Comparison of ENCODE assay signal across 2 cellular contexts in the genomic region with DNA sequence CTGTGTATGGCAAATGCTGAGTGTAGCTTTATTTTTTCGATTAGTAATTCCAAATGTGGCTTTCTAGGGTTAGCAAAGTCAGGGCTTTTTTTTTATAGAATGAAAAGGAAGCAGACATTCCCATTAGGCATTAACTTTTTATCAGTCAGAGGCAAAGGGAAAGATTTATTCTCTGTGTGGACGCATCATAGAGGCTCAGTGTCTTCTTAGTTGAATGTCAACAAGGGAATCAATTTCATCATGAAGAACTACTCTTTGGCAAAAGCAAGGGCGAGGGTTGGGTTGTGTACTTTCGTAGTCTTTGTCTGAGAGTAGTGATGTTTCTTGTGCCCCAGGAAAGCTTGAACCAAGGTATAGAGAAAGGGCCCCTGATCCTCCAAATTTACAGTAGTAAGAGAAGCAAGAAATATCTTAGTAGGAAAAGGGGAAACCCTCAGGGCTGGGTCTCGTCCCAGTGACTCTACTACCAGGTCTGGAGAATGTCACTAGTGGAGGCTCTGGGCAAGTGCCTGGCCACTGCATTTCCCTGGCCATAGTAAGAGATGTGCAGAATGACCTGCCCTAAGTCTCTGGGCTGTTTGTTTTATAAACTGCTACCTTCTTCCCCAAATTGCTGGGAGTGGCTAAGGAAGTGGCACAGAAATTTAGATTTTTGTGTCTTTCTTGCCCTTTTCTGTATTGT.
TF ChIP-seq lines count a peak whose summit lies in the region.

No MANE protein-coding gene starts in this region.

TF ChIP-seq in GM23338, 12 proteins besides CTCF, POLR2A, EP300 and RAD21 (continues in another document):
- TF ChIP-seq ZNF331 (CRISPR knock-in tag; IDR thresholded peaks at IDR 0.05; ENCODE audit: low read depth) (no peak), JUNB (IDR thresholded peaks at IDR 0.05; ENCODE audit: unreplicated experiment) (no peak), EZH2 (IDR thresholded peaks at IDR 0.05; ENCODE audit: low read depth, unreplicated experiment) (no peak), CREB1 (CRISPR knock-in tag; IDR thresholded peaks at IDR 0.05; ENCODE audit: low read depth) (no peak), NANOG (IDR thresholded peaks at IDR 0.05; ENCODE audit: borderline replicate concordance) (no peak), ZNF114 (CRISPR knock-in tag; IDR thresholded peaks at IDR 0.05) (no peak), POLR2AphosphoS5 (IDR thresholded peaks at IDR 0.05; ENCODE audit: low read depth) (no peak)
- TF ChIP-seq, protein P1, sequence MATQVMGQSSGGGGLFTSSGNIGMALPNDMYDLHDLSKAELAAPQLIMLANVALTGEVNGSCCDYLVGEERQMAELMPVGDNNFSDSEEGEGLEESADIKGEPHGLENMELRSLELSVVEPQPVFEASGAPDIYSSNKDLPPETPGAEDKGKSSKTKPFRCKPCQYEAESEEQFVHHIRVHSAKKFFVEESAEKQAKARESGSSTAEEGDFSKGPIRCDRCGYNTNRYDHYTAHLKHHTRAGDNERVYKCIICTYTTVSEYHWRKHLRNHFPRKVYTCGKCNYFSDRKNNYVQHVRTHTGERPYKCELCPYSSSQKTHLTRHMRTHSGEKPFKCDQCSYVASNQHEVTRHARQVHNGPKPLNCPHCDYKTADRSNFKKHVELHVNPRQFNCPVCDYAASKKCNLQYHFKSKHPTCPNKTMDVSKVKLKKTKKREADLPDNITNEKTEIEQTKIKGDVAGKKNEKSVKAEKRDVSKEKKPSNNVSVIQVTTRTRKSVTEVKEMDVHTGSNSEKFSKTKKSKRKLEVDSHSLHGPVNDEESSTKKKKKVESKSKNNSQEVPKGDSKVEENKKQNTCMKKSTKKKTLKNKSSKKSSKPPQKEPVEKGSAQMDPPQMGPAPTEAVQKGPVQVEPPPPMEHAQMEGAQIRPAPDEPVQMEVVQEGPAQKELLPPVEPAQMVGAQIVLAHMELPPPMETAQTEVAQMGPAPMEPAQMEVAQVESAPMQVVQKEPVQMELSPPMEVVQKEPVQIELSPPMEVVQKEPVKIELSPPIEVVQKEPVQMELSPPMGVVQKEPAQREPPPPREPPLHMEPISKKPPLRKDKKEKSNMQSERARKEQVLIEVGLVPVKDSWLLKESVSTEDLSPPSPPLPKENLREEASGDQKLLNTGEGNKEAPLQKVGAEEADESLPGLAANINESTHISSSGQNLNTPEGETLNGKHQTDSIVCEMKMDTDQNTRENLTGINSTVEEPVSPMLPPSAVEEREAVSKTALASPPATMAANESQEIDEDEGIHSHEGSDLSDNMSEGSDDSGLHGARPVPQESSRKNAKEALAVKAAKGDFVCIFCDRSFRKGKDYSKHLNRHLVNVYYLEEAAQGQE (IDR thresholded peaks at IDR 0.05; ENCODE audit: unreplicated experiment) = no peak
- TF ChIP-seq, protein P2, sequence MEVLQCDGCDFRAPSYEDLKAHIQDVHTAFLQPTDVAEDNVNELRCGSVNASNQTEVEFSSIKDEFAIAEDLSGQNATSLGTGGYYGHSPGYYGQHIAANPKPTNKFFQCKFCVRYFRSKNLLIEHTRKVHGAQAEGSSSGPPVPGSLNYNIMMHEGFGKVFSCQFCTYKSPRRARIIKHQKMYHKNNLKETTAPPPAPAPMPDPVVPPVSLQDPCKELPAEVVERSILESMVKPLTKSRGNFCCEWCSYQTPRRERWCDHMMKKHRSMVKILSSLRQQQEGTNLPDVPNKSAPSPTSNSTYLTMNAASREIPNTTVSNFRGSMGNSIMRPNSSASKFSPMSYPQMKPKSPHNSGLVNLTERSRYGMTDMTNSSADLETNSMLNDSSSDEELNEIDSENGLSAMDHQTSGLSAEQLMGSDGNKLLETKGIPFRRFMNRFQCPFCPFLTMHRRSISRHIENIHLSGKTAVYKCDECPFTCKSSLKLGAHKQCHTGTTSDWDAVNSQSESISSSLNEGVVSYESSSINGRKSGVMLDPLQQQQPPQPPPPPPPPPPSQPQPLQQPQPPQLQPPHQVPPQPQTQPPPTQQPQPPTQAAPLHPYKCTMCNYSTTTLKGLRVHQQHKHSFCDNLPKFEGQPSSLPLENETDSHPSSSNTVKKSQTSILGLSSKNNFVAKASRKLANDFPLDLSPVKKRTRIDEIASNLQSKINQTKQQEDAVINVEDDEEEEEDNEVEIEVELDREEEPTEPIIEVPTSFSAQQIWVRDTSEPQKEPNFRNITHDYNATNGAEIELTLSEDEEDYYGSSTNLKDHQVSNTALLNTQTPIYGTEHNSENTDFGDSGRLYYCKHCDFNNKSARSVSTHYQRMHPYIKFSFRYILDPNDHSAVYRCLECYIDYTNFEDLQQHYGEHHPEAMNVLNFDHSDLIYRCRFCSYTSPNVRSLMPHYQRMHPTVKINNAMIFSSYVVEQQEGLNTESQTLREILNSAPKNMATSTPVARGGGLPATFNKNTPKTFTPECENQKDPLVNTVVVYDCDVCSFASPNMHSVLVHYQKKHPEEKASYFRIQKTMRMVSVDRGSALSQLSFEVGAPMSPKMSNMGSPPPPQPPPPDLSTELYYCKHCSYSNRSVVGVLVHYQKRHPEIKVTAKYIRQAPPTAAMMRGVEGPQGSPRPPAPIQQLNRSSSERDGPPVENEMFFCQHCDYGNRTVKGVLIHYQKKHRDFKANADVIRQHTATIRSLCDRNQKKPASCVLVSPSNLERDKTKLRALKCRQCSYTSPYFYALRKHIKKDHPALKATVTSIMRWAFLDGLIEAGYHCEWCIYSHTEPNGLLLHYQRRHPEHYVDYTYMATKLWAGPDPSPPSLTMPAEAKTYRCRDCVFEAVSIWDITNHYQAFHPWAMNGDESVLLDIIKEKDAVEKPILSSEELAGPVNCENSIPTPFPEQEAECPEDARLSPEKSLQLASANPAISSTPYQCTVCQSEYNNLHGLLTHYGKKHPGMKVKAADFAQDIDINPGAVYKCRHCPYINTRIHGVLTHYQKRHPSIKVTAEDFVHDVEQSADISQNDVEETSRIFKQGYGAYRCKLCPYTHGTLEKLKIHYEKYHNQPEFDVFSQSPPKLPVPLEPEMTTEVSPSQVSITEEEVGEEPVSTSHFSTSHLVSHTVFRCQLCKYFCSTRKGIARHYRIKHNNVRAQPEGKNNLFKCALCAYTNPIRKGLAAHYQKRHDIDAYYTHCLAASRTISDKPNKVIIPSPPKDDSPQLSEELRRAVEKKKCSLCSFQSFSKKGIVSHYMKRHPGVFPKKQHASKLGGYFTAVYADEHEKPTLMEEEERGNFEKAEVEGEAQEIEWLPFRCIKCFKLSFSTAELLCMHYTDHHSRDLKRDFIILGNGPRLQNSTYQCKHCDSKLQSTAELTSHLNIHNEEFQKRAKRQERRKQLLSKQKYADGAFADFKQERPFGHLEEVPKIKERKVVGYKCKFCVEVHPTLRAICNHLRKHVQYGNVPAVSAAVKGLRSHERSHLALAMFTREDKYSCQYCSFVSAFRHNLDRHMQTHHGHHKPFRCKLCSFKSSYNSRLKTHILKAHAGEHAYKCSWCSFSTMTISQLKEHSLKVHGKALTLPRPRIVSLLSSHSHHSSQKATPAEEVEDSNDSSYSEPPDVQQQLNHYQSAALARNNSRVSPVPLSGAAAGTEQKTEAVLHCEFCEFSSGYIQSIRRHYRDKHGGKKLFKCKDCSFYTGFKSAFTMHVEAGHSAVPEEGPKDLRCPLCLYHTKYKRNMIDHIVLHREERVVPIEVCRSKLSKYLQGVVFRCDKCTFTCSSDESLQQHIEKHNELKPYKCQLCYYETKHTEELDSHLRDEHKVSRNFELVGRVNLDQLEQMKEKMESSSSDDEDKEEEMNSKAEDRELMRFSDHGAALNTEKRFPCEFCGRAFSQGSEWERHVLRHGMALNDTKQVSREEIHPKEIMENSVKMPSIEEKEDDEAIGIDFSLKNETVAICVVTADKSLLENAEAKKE (CRISPR knock-in tag; IDR thresholded peaks at IDR 0.05) = no peak

TF ChIP-seq in GM12891, 5 proteins besides CTCF, POLR2A, EP300 and RAD21:
- TF ChIP-seq PAX5 (IDR thresholded peaks at IDR 0.05; ENCODE audit: insufficient read depth, low read length, severe bottlenecking) = no peak
- no peak for TF ChIP-seq SPI1 (IDR thresholded peaks at IDR 0.05; ENCODE audit: low read depth, low read length)
- TF ChIP-seq POU2F2 (IDR thresholded peaks at IDR 0.05; ENCODE audit: low read depth, low read length) = no peak
- TF ChIP-seq POLR2AphosphoS5 (IDR thresholded peaks at IDR 0.05; ENCODE audit: low read depth, low read length) = no peak
- no peak for TF ChIP-seq TAF1 (IDR thresholded peaks at IDR 0.05; ENCODE audit: low read depth, low read length)
